Comparison of ENCODE assay signal across 29 cellular contexts in the genomic region with DNA sequence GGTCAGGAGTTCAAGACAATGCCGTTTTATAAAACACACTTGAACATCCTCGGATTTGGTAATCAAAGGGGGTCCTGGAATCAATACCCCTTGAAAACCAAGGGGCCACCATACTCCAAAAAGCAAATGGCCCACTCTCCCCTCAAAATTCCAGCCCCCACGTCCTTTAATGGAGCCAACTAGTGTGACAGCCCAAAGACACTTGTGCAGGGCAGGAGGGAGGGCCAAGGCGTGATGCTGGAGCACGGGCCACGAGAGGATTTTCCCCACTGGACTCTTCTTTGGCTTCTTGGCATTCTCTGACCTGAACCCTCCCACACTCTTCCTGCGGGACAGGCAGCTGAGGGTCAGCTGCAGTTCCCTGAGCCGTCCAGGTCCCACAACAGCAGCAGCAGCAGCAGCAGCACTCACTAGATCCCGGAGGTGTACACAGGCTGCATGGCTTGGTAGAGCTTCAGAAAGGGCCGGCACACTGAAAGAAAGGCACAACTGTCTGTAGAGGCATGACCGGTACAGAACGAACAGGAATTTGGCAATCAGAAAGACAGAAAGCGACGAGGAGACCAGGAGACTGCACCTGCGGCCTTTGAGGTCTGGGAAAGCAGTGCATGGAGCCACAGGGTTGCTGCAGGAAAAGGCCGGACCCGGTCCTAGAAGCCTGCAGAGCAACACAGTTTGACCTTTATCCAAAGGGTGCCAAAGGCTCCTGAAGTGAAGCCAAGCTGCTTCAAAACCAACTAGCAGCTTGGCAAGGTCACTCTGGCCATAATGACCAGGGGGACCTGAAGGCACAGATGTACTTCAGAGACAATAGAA.
"Had no signal": no experiment of that assay in that cellular context is flagged by ENCODE, and none has a peak within 500 bp of the region (broad histone marks: within the 10 kb centered on the region; RNA-seq: fewer than 3 reads in every experiment).

No MANE protein-coding gene starts in this region.

- DNase-seq: activated CD4-positive, alpha-beta memory T cell treated with anti-CD3 and anti-CD28 coated beads, Interleukin-2, amount 10 ng/mL, durations not matched to agents 7 days and 5 days; activated CD4-positive, alpha-beta T cell treated with anti-CD3 and anti-CD28 coated beads, Interleukin-2, amount 10 ng/mL, durations not matched to agents 7 days and 5 days; activated CD4-positive, CD25-positive, alpha-beta regulatory T cell treated with anti-CD3 and anti-CD28 coated beads, Interleukin-2, amount 50 U/mL, for 72 hours; activated naive CD4-positive, alpha-beta T cell; activated T-cell treated with anti-CD3 and anti-CD28 coated beads, Interleukin-2, amount 50 U/mL, for 72 hours; dorsolateral prefrontal cortex; effector memory CD4-positive, alpha-beta T cell; erythroblast; gastrocnemius medialis; glutamatergic neuron; natural killer cell; retina; stimulated activated CD4-positive, alpha-beta T cell treated with anti-CD3 and anti-CD28 coated beads, Interleukin-12 subunit alpha, Interleukin-12 subunit beta, amount 100 ng/mL, for 4 hours; stimulated activated CD4-positive, alpha-beta T cell treated with anti-CD3 and anti-CD28 coated beads, Interleukin-4, amount 100 ng/mL, for 4 hours; stimulated activated naive B cell treated with anti-CD40 and anti-IgM and Interleukin-4, amounts not matched to agents 10 μg/mL and 1 μg/mL and 100 μg/mL, for 72 hours; stomach; T-helper 17 cell; T1000; thyroid gland; upper lobe of left lung had no signal

- ATAC-seq: activated naive CD4-positive, alpha-beta T cell treated with anti-CD3 and anti-CD28 coated beads, Interleukin-2, amount 50 U/mL, for 72 hours; activated T-cell treated with anti-CD3 and anti-CD28 coated beads, Interleukin-2, amount 50 U/mL, for 72 hours; gastrocnemius medialis; natural killer cell; SK-N-SH treated with all-trans-retinoic acid at 6 μM for 48 hours; stimulated activated naive B cell treated with anti-CD40 and anti-IgM and Interleukin-4, amounts not matched to agents 10 μg/mL and 1 μg/mL and 100 μg/mL, for 72 hours; T-helper 17 cell had no signal

- H3K4me3 Mint-ChIP-seq: activated CD4-positive, alpha-beta memory T cell treated with anti-CD3 and anti-CD28 coated beads, Interleukin-2, amount 10 ng/mL, durations not matched to agents 7 days and 5 days; activated CD4-positive, alpha-beta T cell treated with anti-CD3 and anti-CD28 coated beads, Interleukin-2, amount 10 ng/mL, durations not matched to agents 7 days and 5 days; activated T-cell treated with anti-CD3 and anti-CD28 coated beads, Interleukin-2, amount 50 U/mL, for 72 hours; central memory CD8-positive, alpha-beta T cell; natural killer cell; stimulated activated naive B cell treated with anti-CD40 and anti-IgM and Interleukin-4, amounts not matched to agents 10 μg/mL and 1 μg/mL and 100 μg/mL, for 72 hours; T-helper 17 cell had no signal

- H3K27me3 ChIP-seq: breast epithelium, gastrocnemius medialis, neutrophil, ovary, stomach, thyroid gland, upper lobe of left lung had no signal

- H3K4me1 Mint-ChIP-seq: activated CD4-positive, alpha-beta memory T cell treated with anti-CD3 and anti-CD28 coated beads, Interleukin-2, amount 10 ng/mL, durations not matched to agents 7 days and 5 days; activated CD4-positive, alpha-beta T cell treated with anti-CD3 and anti-CD28 coated beads, Interleukin-2, amount 10 ng/mL, durations not matched to agents 7 days and 5 days; central memory CD8-positive, alpha-beta T cell; natural killer cell; stimulated activated naive B cell treated with anti-CD40 and anti-IgM and Interleukin-4, amounts not matched to agents 10 μg/mL and 1 μg/mL and 100 μg/mL, for 72 hours; T-helper 17 cell had no signal

- H3K36me3 Mint-ChIP-seq: activated naive CD4-positive, alpha-beta T cell treated with anti-CD3 and anti-CD28 coated beads, Interleukin-2, amount 50 U/mL, for 72 hours; natural killer cell had no signal

- H3K36me3 ChIP-seq: breast epithelium, neutrophil, ovary, prostate gland had no signal

- H3K9me3 ChIP-seq: breast epithelium, gastrocnemius medialis, neutrophil, ovary, prostate gland, stomach, thyroid gland, upper lobe of left lung had no signal

- H3K27ac ChIP-seq: breast epithelium, dorsolateral prefrontal cortex, gastrocnemius medialis, neutrophil, ovary, prostate gland, stomach, thyroid gland, upper lobe of left lung had no signal

- H3K9me3 Mint-ChIP-seq: activated CD4-positive, alpha-beta memory T cell treated with anti-CD3 and anti-CD28 coated beads, Interleukin-2, amount 10 ng/mL, durations not matched to agents 7 days and 5 days; activated CD4-positive, alpha-beta T cell treated with anti-CD3 and anti-CD28 coated beads, Interleukin-2, amount 10 ng/mL, durations not matched to agents 7 days and 5 days; activated T-cell treated with anti-CD3 and anti-CD28 coated beads, Interleukin-2, amount 50 U/mL, for 72 hours; central memory CD8-positive, alpha-beta T cell; natural killer cell; stimulated activated naive B cell treated with anti-CD40 and anti-IgM and Interleukin-4, amounts not matched to agents 10 μg/mL and 1 μg/mL and 100 μg/mL, for 72 hours had no signal

- H3K4me1 ChIP-seq: breast epithelium, prostate gland, thyroid gland, upper lobe of left lung had no signal

- FAIRE-seq: colon, islet of Langerhans had no signal

- H3K27ac Mint-ChIP-seq: activated CD4-positive, alpha-beta memory T cell treated with anti-CD3 and anti-CD28 coated beads, Interleukin-2, amount 10 ng/mL, durations not matched to agents 7 days and 5 days; activated CD4-positive, alpha-beta T cell treated with anti-CD3 and anti-CD28 coated beads, Interleukin-2, amount 10 ng/mL, durations not matched to agents 7 days and 5 days; activated naive CD4-positive, alpha-beta T cell treated with anti-CD3 and anti-CD28 coated beads, Interleukin-2, amount 50 U/mL, for 72 hours; activated T-cell treated with anti-CD3 and anti-CD28 coated beads, Interleukin-2, amount 50 U/mL, for 72 hours; natural killer cell; stimulated activated naive B cell treated with anti-CD40 and anti-IgM and Interleukin-4, amounts not matched to agents 10 μg/mL and 1 μg/mL and 100 μg/mL, for 72 hours; T-helper 17 cell had no signal

- H3K27me3 Mint-ChIP-seq: activated CD4-positive, alpha-beta memory T cell treated with anti-CD3 and anti-CD28 coated beads, Interleukin-2, amount 10 ng/mL, durations not matched to agents 7 days and 5 days; activated CD4-positive, alpha-beta T cell treated with anti-CD3 and anti-CD28 coated beads, Interleukin-2, amount 10 ng/mL, durations not matched to agents 7 days and 5 days; central memory CD8-positive, alpha-beta T cell; stimulated activated naive B cell treated with anti-CD40 and anti-IgM and Interleukin-4, amounts not matched to agents 10 μg/mL and 1 μg/mL and 100 μg/mL, for 72 hours had no signal

- H3K4me3 ChIP-seq: breast epithelium, dorsolateral prefrontal cortex, gastrocnemius medialis, ovary, prostate gland, stomach, thyroid gland, upper lobe of left lung had no signal
